Comparison of ENCODE assay signal across 2 cellular contexts in genomic region chr4:96776922-96777510, GRCh38.
TF ChIP-seq lines count a peak whose summit lies in the region.

No MANE protein-coding gene starts in this region.

TF ChIP-seq in SK-N-SH treated with all-trans-retinoic acid at 6 μM for 48 hours, 23 proteins besides CTCF, POLR2A, EP300 and RAD21 (continued from another document):
- TF ChIP-seq PATZ1 (CRISPR knock-in tag; IDR thresholded peaks at IDR 0.05; ENCODE audit: borderline replicate concordance) (peak; percentile 98), ARNTL (CRISPR knock-in tag; IDR thresholded peaks at IDR 0.05; ENCODE audit: borderline replicate concordance, low read depth) (no peak), OSR1 (CRISPR knock-in tag; IDR thresholded peaks at IDR 0.05) (no peak), ZNF8 (CRISPR knock-in tag; IDR thresholded peaks at IDR 0.05) (no peak; the same call in 1 of the 2 replicates), TCF4 (CRISPR knock-in tag; IDR thresholded peaks at IDR 0.05; ENCODE audit: borderline replicate concordance) (peak; percentile 86), SNAI2 (CRISPR knock-in tag; IDR thresholded peaks at IDR 0.05) (peak; percentile 91; the same call in 1 of the 2 replicates), CSDC2 (CRISPR knock-in tag; IDR thresholded peaks at IDR 0.05) (0 out of 2 replicates have a peak, but pooled peaks have one; percentile 73), ZNF70 (CRISPR knock-in tag; IDR thresholded peaks at IDR 0.05) (no peak), ZC3H10 (CRISPR knock-in tag; IDR thresholded peaks at IDR 0.05) (peak; percentile 97), ESRRG (CRISPR knock-in tag; IDR thresholded peaks at IDR 0.05) (peak; percentile 95), ZNF565 (CRISPR knock-in tag; conservative IDR thresholded peaks at IDR 0.05; ENCODE audit: low read depth) (0 out of 2 replicates have a peak, but pooled peaks have one; percentile 30)
- TF ChIP-seq, protein P1, sequence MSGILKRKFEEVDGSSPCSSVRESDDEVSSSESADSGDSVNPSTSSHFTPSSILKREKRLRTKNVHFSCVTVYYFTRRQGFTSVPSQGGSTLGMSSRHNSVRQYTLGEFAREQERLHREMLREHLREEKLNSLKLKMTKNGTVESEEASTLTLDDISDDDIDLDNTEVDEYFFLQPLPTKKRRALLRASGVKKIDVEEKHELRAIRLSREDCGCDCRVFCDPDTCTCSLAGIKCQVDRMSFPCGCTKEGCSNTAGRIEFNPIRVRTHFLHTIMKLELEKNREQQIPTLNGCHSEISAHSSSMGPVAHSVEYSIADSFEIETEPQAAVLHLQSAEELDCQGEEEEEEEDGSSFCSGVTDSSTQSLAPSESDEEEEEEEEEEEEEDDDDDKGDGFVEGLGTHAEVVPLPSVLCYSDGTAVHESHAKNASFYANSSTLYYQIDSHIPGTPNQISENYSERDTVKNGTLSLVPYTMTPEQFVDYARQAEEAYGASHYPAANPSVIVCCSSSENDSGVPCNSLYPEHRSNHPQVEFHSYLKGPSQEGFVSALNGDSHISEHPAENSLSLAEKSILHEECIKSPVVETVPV (CRISPR knock-in tag; IDR thresholded peaks at IDR 0.05) = peak; percentile 95
- TF ChIP-seq, protein P2, sequence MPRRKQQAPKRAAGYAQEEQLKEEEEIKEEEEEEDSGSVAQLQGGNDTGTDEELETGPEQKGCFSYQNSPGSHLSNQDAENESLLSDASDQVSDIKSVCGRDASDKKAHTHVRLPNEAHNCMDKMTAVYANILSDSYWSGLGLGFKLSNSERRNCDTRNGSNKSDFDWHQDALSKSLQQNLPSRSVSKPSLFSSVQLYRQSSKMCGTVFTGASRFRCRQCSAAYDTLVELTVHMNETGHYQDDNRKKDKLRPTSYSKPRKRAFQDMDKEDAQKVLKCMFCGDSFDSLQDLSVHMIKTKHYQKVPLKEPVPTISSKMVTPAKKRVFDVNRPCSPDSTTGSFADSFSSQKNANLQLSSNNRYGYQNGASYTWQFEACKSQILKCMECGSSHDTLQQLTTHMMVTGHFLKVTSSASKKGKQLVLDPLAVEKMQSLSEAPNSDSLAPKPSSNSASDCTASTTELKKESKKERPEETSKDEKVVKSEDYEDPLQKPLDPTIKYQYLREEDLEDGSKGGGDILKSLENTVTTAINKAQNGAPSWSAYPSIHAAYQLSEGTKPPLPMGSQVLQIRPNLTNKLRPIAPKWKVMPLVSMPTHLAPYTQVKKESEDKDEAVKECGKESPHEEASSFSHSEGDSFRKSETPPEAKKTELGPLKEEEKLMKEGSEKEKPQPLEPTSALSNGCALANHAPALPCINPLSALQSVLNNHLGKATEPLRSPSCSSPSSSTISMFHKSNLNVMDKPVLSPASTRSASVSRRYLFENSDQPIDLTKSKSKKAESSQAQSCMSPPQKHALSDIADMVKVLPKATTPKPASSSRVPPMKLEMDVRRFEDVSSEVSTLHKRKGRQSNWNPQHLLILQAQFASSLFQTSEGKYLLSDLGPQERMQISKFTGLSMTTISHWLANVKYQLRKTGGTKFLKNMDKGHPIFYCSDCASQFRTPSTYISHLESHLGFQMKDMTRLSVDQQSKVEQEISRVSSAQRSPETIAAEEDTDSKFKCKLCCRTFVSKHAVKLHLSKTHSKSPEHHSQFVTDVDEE (CRISPR knock-in tag; IDR thresholded peaks at IDR 0.05) = peak; percentile 92

TF ChIP-seq in SK-N-SH, 30 proteins besides CTCF, POLR2A, EP300 and RAD21 (continued from another document):
- TF ChIP-seq EZH2phosphoT487 (IDR thresholded peaks at IDR 0.05; ENCODE audit: borderline replicate concordance, low read depth) = no peak
- TF ChIP-seq MXI1 (IDR thresholded peaks at IDR 0.05; ENCODE audit: low read depth, low read length) = no peak
- no peak for TF ChIP-seq JUND (IDR thresholded peaks at IDR 0.05)
- TF ChIP-seq, protein P3, sequence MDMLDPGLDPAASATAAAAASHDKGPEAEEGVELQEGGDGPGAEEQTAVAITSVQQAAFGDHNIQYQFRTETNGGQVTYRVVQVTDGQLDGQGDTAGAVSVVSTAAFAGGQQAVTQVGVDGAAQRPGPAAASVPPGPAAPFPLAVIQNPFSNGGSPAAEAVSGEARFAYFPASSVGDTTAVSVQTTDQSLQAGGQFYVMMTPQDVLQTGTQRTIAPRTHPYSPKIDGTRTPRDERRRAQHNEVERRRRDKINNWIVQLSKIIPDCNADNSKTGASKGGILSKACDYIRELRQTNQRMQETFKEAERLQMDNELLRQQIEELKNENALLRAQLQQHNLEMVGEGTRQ (IDR thresholded peaks at IDR 0.05; ENCODE audit: borderline replicate concordance, low read depth, low read length) = no peak
- TF ChIP-seq MEF2A (IDR thresholded peaks at IDR 0.05; ENCODE audit: borderline replicate concordance, low read depth) = no peak
- TF ChIP-seq PBX3 (IDR thresholded peaks at IDR 0.05) = no peak
